11 cellular contexts compared by ENCODE assay signal in genomic region chr10:43452356-43452914, GRCh38. TPM values are rescaled to one million over a fixed set of nuclear protein-coding genes. Genes with fewer than 3 reads are reported as not detected.
DNase-seq lines count a peak whose midpoint lies in the region; ATAC-seq and TF ChIP-seq lines count a peak whose summit lies in the region.
"Had no signal": no experiment of that assay in that cellular context is flagged by ENCODE, and none has a peak within 500 bp of the region (broad histone marks: within the 10 kb centered on the region; RNA-seq: fewer than 3 reads in every experiment).

No MANE protein-coding gene starts in this region.

- no peak for DNase-seq in CD8-positive, alpha-beta T cell
- DNase-seq in HCEC 1CT (peak; percentile 21), natural killer cell (no peak), SW 1271 (lab: John Stamatoyannopoulos, UW) (no peak), NCI-H345 treated with DMSO at 0.1 percent for 48 hours (lab: John Stamatoyannopoulos, UW; ENCODE audit: unreplicated experiment) (no peak), HPDE6-E6E7 (ENCODE audit: extremely low spot score) (no peak), superior temporal gyrus (ENCODE audit: extremely low spot score) (no peak)
- DNase-seq in activated naive CD4-positive, alpha-beta T cell treated with anti-CD3 and anti-CD28 coated beads, Interleukin-2, amount 50 U/mL, for 72 hours (ENCODE audit: low spot score in 2 of 2), result no peak
- DNase-seq: NCI-H146 had no signal

- H3K4me1 ChIP-seq in CD8-positive, alpha-beta T cell (ENCODE audit: insufficient read depth, low read length), result peaks cover 51% of the 10 kb centered on the region

- H3K9me3 Mint-ChIP-seq in CD8-positive, alpha-beta T cell, result no peaks in the 10 kb centered on the region
- peaks cover 0 to 4% of the 10 kb centered on the region in 2 donors for H3K9me3 Mint-ChIP-seq in activated naive CD4-positive, alpha-beta T cell treated with anti-CD3 and anti-CD28 coated beads, Interleukin-2, amount 50 U/mL, for 72 hours
- no peaks in the 10 kb centered on the region for H3K9me3 Mint-ChIP-seq in natural killer cell

- H3K27me3 ChIP-seq in CD8-positive, alpha-beta T cell (ENCODE audit: insufficient read depth, low read length), result no peaks in the 10 kb centered on the region
- H3K27me3 ChIP-seq: sigmoid colon had no signal

- POLR2A ChIA-PET in CD8-positive, alpha-beta T cell (lab: Charles Lee), result interaction anchor here (1.0 to 2.5 kb wide), 7 partner anchors 11 to 56 kb away, joined by 3 to 11 read pairs (median 6); partner anchors contain the start of genes HNRNPF and ZNF487

- no peaks in the 10 kb centered on the region for H3K9me3 ChIP-seq in CD8-positive, alpha-beta T cell (ENCODE audit: low read length)
- H3K9me3 ChIP-seq: sigmoid colon had no signal

- no peaks in the 10 kb centered on the region for H3K27me3 Mint-ChIP-seq in CD8-positive, alpha-beta T cell (ENCODE audit: low read depth)
- no peaks in the 10 kb centered on the region for H3K27me3 Mint-ChIP-seq in natural killer cell (ENCODE audit: low read depth in 2 of 2)

- H3K36me3 ChIP-seq in CD8-positive, alpha-beta T cell (ENCODE audit: insufficient read depth, low read length), result no peaks in the 10 kb centered on the region
- H3K36me3 ChIP-seq: sigmoid colon had no signal

- H3K27ac Mint-ChIP-seq in CD8-positive, alpha-beta T cell, result peak overlapping the region; percentile 94
- H3K27ac Mint-ChIP-seq in activated naive CD4-positive, alpha-beta T cell treated with anti-CD3 and anti-CD28 coated beads, Interleukin-2, amount 50 U/mL, for 72 hours, result peak overlapping the region; percentile 93 to 98
- H3K27ac Mint-ChIP-seq in natural killer cell, result peak overlapping the region; percentile 98 to 99

- CTCF ChIA-PET in CD8-positive, alpha-beta T cell (lab: Charles Lee), result interaction anchor here (0.7 to 1.3 kb wide), 7 partner anchors 9 to 186 kb away, joined by 3 to 5 read pairs (median 3); no protein-coding TSS in a partner anchor

- intact Hi-C loops in CD8-positive, alpha-beta T cell (cut with DNase I, micrococcal nuclease), result no loop called here
- intact Hi-C loops in natural killer cell (cut with micrococcal nuclease), result no loop called here

- H3K4me1 Mint-ChIP-seq in CD8-positive, alpha-beta T cell (ENCODE audit: low read depth), result peaks cover 46% of the 10 kb centered on the region
- peaks cover 39 to 42% of the 10 kb centered on the region in 2 donors for H3K4me1 Mint-ChIP-seq in natural killer cell

- peak overlapping the region; percentile 44 for H3K27ac ChIP-seq in CD8-positive, alpha-beta T cell (ENCODE audit: low read depth, low read length)
- H3K27ac ChIP-seq: sigmoid colon had no signal

- ATAC-seq in CD8-positive, alpha-beta T cell, result no peak
- ATAC-seq in activated naive CD4-positive, alpha-beta T cell treated with anti-CD3 and anti-CD28 coated beads, Interleukin-2, amount 50 U/mL, for 72 hours, result no peak
- no peak for ATAC-seq in natural killer cell
- ATAC-seq: left lobe of liver had no signal

- no peak overlapping the region for H3K4me3 ChIP-seq in CD8-positive, alpha-beta T cell (ENCODE audit: low read depth, low read length)
- H3K4me3 ChIP-seq: sigmoid colon had no signal

- H3K4me3 Mint-ChIP-seq in CD8-positive, alpha-beta T cell, result peak overlapping the region; percentile 67
- H3K4me3 Mint-ChIP-seq in natural killer cell, result peak overlapping the region; percentile 72

- H3K36me3 Mint-ChIP-seq in CD8-positive, alpha-beta T cell, result peaks cover 4% of the 10 kb centered on the region
- H3K36me3 Mint-ChIP-seq in activated naive CD4-positive, alpha-beta T cell treated with anti-CD3 and anti-CD28 coated beads, Interleukin-2, amount 50 U/mL, for 72 hours, result peaks cover 15 to 16% of the 10 kb centered on the region in 2 donors
- no peaks in the 10 kb centered on the region for H3K36me3 Mint-ChIP-seq in natural killer cell

- no peak for TF ChIP-seq CTCF in CD8-positive, alpha-beta T cell (IDR thresholded peaks at IDR 0.05)
- no peak for TF ChIP-seq CTCF in natural killer cell (IDR thresholded peaks at IDR 0.05)

RNA-seq across cellular contexts. Expression of gene ZNF487, which starts 15.5 kb away (rescaled TPM):
- total RNA-seq in CD8-positive, alpha-beta T cell, result 1 to 10 TPM; 7.3 to 8.9 TPM
- 1 to 10 TPM; 2.7 to 4.1 TPM for total RNA-seq in activated naive CD4-positive, alpha-beta T cell treated with anti-CD3 and anti-CD28 coated beads, Interleukin-2, amount 50 U/mL, for 72 hours
- 10 to 100 TPM; 19.1 to 30.8 (median 22.8) TPM for total RNA-seq in natural killer cell

RNA-seq across cellular contexts. Expression of gene HNRNPF, which starts 43.4 kb away (rescaled TPM):
- 10 to 100 TPM; 83.4 to 86.9 TPM for total RNA-seq in CD8-positive, alpha-beta T cell
- 100 to 1,000 TPM; 410 to 434 TPM for total RNA-seq in activated naive CD4-positive, alpha-beta T cell treated with anti-CD3 and anti-CD28 coated beads, Interleukin-2, amount 50 U/mL, for 72 hours
- total RNA-seq in natural killer cell, result 100 to 1,000 TPM; 122 to 160 (median 125) TPM
